17 cellular contexts compared by ENCODE assay signal in the genomic region with DNA sequence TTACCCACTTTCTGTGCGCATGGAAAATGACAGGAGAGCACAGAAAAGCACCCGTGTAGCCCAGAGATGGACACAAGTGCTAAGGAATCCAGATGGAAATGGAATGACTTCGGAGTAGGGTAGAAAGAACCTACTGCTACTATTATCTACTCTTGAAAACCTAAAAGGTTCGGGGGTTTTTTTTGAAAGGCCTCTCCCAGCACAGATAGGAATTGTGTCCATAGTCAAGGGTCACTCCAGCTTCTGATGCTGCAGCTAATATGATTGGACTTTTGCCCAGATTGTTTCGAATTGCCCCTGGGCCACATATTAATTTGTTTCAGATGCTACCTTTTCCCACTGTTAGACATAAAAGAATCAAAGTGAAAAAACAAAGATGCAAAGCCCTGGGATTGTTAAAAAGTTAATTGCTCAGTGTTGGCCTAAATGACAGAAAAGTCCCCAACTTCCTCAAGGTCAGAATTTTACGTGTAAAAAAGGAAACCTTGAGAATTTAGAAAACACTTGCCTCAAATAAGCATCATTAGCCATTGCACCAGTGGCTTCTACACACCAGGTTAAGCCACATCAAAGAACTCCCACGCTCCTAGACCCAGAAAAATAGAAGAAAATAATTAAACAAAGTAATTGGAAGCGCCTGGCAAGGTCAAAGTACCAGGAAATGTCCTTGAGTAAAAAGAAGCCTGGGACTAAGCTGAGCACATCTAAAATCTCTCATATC. TPM values are rescaled to one million over a fixed set of nuclear protein-coding genes. Genes with fewer than 3 reads are reported as not detected.
DNase-seq lines count a peak whose midpoint lies in the region; ATAC-seq and TF ChIP-seq lines count a peak whose summit lies in the region.
"Had no signal": no experiment of that assay in that cellular context is flagged by ENCODE, and none has a peak within 500 bp of the region (broad histone marks: within the 10 kb centered on the region; RNA-seq: fewer than 3 reads in every experiment).

No MANE protein-coding gene starts in this region.

- H3K9me3 Mint-ChIP-seq in brain = peaks cover 0 to 4% (median 0%) of the 10 kb centered on the region in 5 experiments

- H3K79me2 ChIP-seq in smooth muscle cell (ENCODE audit: low read depth) = no peaks in the 10 kb centered on the region

- H3K27ac Mint-ChIP-seq in brain = peak overlapping the region in 3 of 5 experiments; percentile 7 to 73 (median 66)
- H3K27ac Mint-ChIP-seq: IgD-negative memory B cell had no signal

- H3K4me1 ChIP-seq in right lobe of liver (peaks cover 0 to 25% (median 4%) of the 10 kb centered on the region in 4 donors), smooth muscle cell (ENCODE audit: low read depth) (no peaks in the 10 kb centered on the region)

- ATAC-seq in right lobe of liver (no peak), HG03521 (IDR thresholded peaks at IDR 0.05; ENCODE audit: unreplicated experiment) (no peak)

- H3K4me1 Mint-ChIP-seq in brain = peaks cover 41% of the 10 kb centered on the region

- H4K20me1 ChIP-seq in smooth muscle cell (ENCODE audit: low read depth) = no peaks in the 10 kb centered on the region
- H4K20me1 ChIP-seq: BLaER1 had no signal

- H2AFZ ChIP-seq in smooth muscle cell (ENCODE audit: low read depth) = no peak overlapping the region

- H3K27ac ChIP-seq in right lobe of liver (peak overlapping the region; percentile 76 to 80 (median 77)), smooth muscle cell (ENCODE audit: low read depth) (peak overlapping the region; percentile 92)
- H3K27ac ChIP-seq: BLaER1 had no signal

- H3K27me3 Mint-ChIP-seq in brain = peaks cover 6% of the 10 kb centered on the region

- DNase-seq in NCI-H69 (lab: John Stamatoyannopoulos, UW) = peak; percentile 43
- DNase-seq in right lobe of liver = no peak
- DNase-seq in smooth muscle cell (lab: John Stamatoyannopoulos, UW; ENCODE audit: unreplicated experiment) = no peak
- DNase-seq in GM13976 (ENCODE audit: low spot score) = no peak
- DNase-seq in COLO829 (ENCODE audit: low spot score) = no peak
- no peak for DNase-seq in nucleus accumbens (lab: John Stamatoyannopoulos, UW)
- DNase-seq: activated CD4-positive, alpha-beta T cell treated with anti-CD3 and anti-CD28 coated beads for 48 hours; activated CD8-positive, alpha-beta memory T cell treated with anti-CD3 and anti-CD28 coated beads, Interleukin-2, amount 50 U/mL, for 48 hours; activated naive CD4-positive, alpha-beta T cell; NCI-H1930; NCI-H510A; stimulated activated CD4-positive, alpha-beta T cell treated with anti-CD3 and anti-CD28 coated beads, Interleukin-2, amount 100 ng/mL, for 24 hours had no signal

- H3F3A ChIP-seq in smooth muscle cell (ENCODE audit: low read depth) = peaks cover 11% of the 10 kb centered on the region

- H3K27me3 ChIP-seq in right lobe of liver = no peaks in the 10 kb centered on the region
- no peaks in the 10 kb centered on the region for H3K27me3 ChIP-seq in smooth muscle cell (ENCODE audit: low read depth)
- H3K27me3 ChIP-seq: BLaER1, thyroid gland had no signal

- H3K4me2 ChIP-seq in smooth muscle cell = peak overlapping the region; percentile 4

- no peaks in the 10 kb centered on the region for H3K36me3 Mint-ChIP-seq in brain
- H3K36me3 Mint-ChIP-seq: IgD-negative memory B cell had no signal

- 32% methylated on average over 6 of the region's 8 CpGs for WGBS in right lobe of liver (ENCODE audit: insufficient coverage, low coverage, low lambda C conversion rate, missing lambda C conversion rate)
- WGBS in smooth muscle cell (ENCODE audit: low lambda C conversion rate) = 79% methylated on average over 8 of the region's 8 CpGs

- no peaks in the 10 kb centered on the region for H3K36me3 ChIP-seq in right lobe of liver
- no peaks in the 10 kb centered on the region for H3K36me3 ChIP-seq in smooth muscle cell (ENCODE audit: low read depth)
- H3K36me3 ChIP-seq: BLaER1, thyroid gland had no signal

- no peak for TF ChIP-seq POLR2A in right lobe of liver (IDR thresholded peaks at IDR 0.05)

- intact Hi-C loops in right lobe of liver (cut with DNase I) = no loop called here

- H3K4me3 Mint-ChIP-seq in brain = no peak overlapping the region
- H3K4me3 Mint-ChIP-seq: IgD-negative memory B cell had no signal

- no peak for TF ChIP-seq CTCF in brain (conservative IDR thresholded peaks at IDR 0.05)
- no peak for TF ChIP-seq CTCF in right lobe of liver (IDR thresholded peaks at IDR 0.05)
- no peak for TF ChIP-seq CTCF in smooth muscle cell (IDR thresholded peaks at IDR 0.05; ENCODE audit: borderline replicate concordance, insufficient read depth, poor library complexity, severe bottlenecking)
- no peak for TF ChIP-seq CTCF in GM13976 (IDR thresholded peaks at IDR 0.05; ENCODE audit: borderline replicate concordance, control extremely low read depth, extremely low read depth, insufficient read depth, missing control alignments)

- peak overlapping the region; percentile 1 for H3K9ac ChIP-seq in smooth muscle cell (ENCODE audit: low read depth)
- H3K9ac ChIP-seq: BLaER1 had no signal

- in situ Hi-C loops in GM13976 (cut with MboI; ENCODE audit: low sequenced_read_pairs, unreplicated experiment) = no loop called here

- H3K9me3 ChIP-seq in right lobe of liver (no peaks in the 10 kb centered on the region), smooth muscle cell (replicated peaks; ENCODE audit: low read depth) (no peaks in the 10 kb centered on the region)
- H3K9me3 ChIP-seq: BLaER1, thyroid gland had no signal

- H3K4me3 ChIP-seq in right lobe of liver = no peak overlapping the region
- no peak overlapping the region for H3K4me3 ChIP-seq in smooth muscle cell
- H3K4me3 ChIP-seq: BLaER1, thyroid gland had no signal

RNA-seq across cellular contexts. Expression of a gene that starts 40.8 kb away (rescaled TPM):
- polyA plus RNA-seq in brain (ENCODE audit: insufficient read depth, low read depth, low replicate concordance) = 35.2 TPM
- total RNA-seq in right lobe of liver = 100 to 1,000 TPM; 130 to 625 (median 205) TPM
- total RNA-seq in smooth muscle cell = 277 and 402 TPM in 2 replicates
- 181 and 302 TPM in 2 replicates for polyA plus RNA-seq in smooth muscle cell
